8 cellular contexts compared by ENCODE assay signal in the genomic region with DNA sequence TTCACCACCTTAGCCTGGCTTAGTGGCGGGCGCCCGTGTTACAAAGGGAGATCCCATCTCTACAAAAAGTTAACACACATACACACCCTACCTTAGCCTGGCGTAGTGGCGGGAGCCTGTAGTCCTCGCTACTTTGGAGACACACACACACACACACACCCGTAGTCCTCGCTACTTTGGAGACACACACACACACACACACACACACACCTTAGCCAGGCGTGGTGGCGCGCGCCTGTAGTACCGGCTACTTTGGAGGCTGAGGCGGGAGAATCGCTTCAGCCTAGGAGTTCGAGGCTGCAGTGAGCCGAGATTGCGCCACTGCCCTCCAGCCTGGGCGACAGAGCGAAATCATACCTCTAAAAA. TPM values are rescaled to one million over a fixed set of nuclear protein-coding genes. Genes with fewer than 3 reads are reported as not detected.
A peak's percentile ranks its signal among the peaks of the same experiment; 100 is the strongest.
DNase-seq lines count a peak whose midpoint lies in the region; ATAC-seq, FAIRE-seq and TF ChIP-seq lines count a peak whose summit lies in the region.

No MANE protein-coding gene starts in this region.

- DNase-seq in GM12891 (ENCODE audit: insufficient read length, low spot score) (no peak), dorsolateral prefrontal cortex (peak in 1 of 10 donors; percentile 14), aorta (no peak), NOMO-1 treated with dmso at 0.1 percent for 144 hours (lab: John Stamatoyannopoulos, UW; ENCODE audit: unreplicated experiment) (no peak)

- H3K9me2 ChIP-seq in SU-DHL-6 (replicated peaks; ENCODE audit: insufficient read depth, low read length), result no peaks in the 10 kb centered on the region

- peak overlapping the region; percentile 85 for H2AFZ ChIP-seq in SU-DHL-6 (ENCODE audit: low read depth, low read length, severe bottlenecking)

- ATAC-seq in HG02678 (IDR thresholded peaks at IDR 0.05; ENCODE audit: unreplicated experiment), result peak; percentile 0
- peak; percentile 28 for ATAC-seq in aorta (ENCODE audit: low FRiP score)
- no peak for ATAC-seq in HG02763 (IDR thresholded peaks at IDR 0.05; ENCODE audit: unreplicated experiment)

- peaks cover 30% of the 10 kb centered on the region for H4K20me1 ChIP-seq in SU-DHL-6 (ENCODE audit: low read depth, low read length)

- peak overlapping the region; percentile 96 for H3K4me2 ChIP-seq in SU-DHL-6 (ENCODE audit: low read depth, low read length, poor library complexity, severe bottlenecking)

- intact Hi-C loops in dorsolateral prefrontal cortex (cut with DNase I), result loop anchor here (5.0 to 10.0 kb wide), 6 partner anchors 79 to 227 kb away; partner anchors contain the start of gene CREM (in 1 of the 2)
- intact Hi-C loops in aorta (cut with DNase I), result loop anchor here in 1 of 2 donors (10.0 kb wide), 2 partner anchors 211 to 229 kb away; partner anchors contain the start of gene CREM

- 3 to 10% methylated on average over 20 of the region's 20 CpGs for WGBS in aorta, 2 donors

- H3K9ac ChIP-seq in SU-DHL-6 (ENCODE audit: low read length) (peak overlapping the region; percentile 84), mucosa of rectum (ENCODE audit: low read depth in 1 of 2, low read length in 2 of 2) (peak overlapping the region; percentile 60 to 78)

- TF ChIP-seq CTCF in SU-DHL-6 (IDR thresholded peaks at IDR 0.05; ENCODE audit: insufficient read depth, low read length, poor library complexity, severe bottlenecking) (no peak), dorsolateral prefrontal cortex (IDR thresholded peaks at IDR 0.05 in 54 of 56, conservative IDR thresholded peaks at IDR 0.05 in 2 of 56; ENCODE audit: low read depth in 1 of 56, partially characterized antibody in 56 of 56) (no peak)

- FAIRE-seq in GM12891 (lab: Jason Lieb, UNC), result peak; percentile 80

- H3K4me3 ChIP-seq in SU-DHL-6 (ENCODE audit: insufficient read depth, low read length, poor library complexity, severe bottlenecking) (peak overlapping the region; percentile 98), dorsolateral prefrontal cortex (peak overlapping the region; percentile 64 to 99 (median 92)), mucosa of rectum (ENCODE audit: low read length in 2 of 2) (peak overlapping the region; percentile 83 to 84), aorta (ENCODE audit: low read length in 2 of 2) (peak overlapping the region; percentile 97 to 100)

- TF ChIP-seq POLR2A in GM12891 (IDR thresholded peaks at IDR 0.05; ENCODE audit: low read depth, low read length), result no peak

- H3K36me3 ChIP-seq in SU-DHL-6 (ENCODE audit: low read length), result 0 out of 2 replicates have a peak, but pooled peaks cover 2% of the 10 kb centered on the region
- no peaks in the 10 kb centered on the region for H3K36me3 ChIP-seq in mucosa of rectum (ENCODE audit: control insufficient read depth in 2 of 2, insufficient read depth in 2 of 2, low read length in 2 of 2)
- H3K36me3 ChIP-seq in aorta (ENCODE audit: control insufficient read depth in 1 of 2, insufficient read depth in 2 of 2, low read length in 1 of 2), result no peaks in the 10 kb centered on the region

- H3K27ac ChIP-seq in SU-DHL-6 (ENCODE audit: low read depth, low read length) (no peak overlapping the region; the same call in 1 of the 2 replicates), dorsolateral prefrontal cortex (peak overlapping the region in 57 of 59 donors; percentile 30 to 94 (median 83)), mucosa of rectum (ENCODE audit: low read depth in 2 of 2, low read length in 2 of 2) (peak overlapping the region in 1 of 2 donors; percentile 81), aorta (ENCODE audit: low read depth in 1 of 2, low read length in 2 of 2) (peak overlapping the region in 1 of 2 donors; percentile 30)

- H3K4me1 ChIP-seq in mucosa of rectum (ENCODE audit: control insufficient read depth in 2 of 2, insufficient read depth in 2 of 2, low read length in 2 of 2) (peaks cover 13 to 19% of the 10 kb centered on the region in 2 donors), aorta (ENCODE audit: control insufficient read depth in 1 of 2, insufficient read depth in 2 of 2, low read length in 2 of 2) (peaks cover 0 to 16% of the 10 kb centered on the region in 2 donors)

- peaks cover 9% of the 10 kb centered on the region; the same call in 1 of the 2 replicates for H3F3A ChIP-seq in SU-DHL-6 (ENCODE audit: insufficient read depth)

- no peaks in the 10 kb centered on the region for H3K27me3 ChIP-seq in SU-DHL-6 (ENCODE audit: low read length)
- H3K27me3 ChIP-seq in dorsolateral prefrontal cortex, result no peaks in the 10 kb centered on the region
- H3K27me3 ChIP-seq in mucosa of rectum (ENCODE audit: control insufficient read depth in 2 of 2, insufficient read depth in 2 of 2, low read length in 2 of 2), result no peaks in the 10 kb centered on the region
- H3K27me3 ChIP-seq in aorta (ENCODE audit: control insufficient read depth in 1 of 2, insufficient read depth in 2 of 2, low read length in 1 of 2), result no peaks in the 10 kb centered on the region

- H3K79me2 ChIP-seq in SU-DHL-6 (ENCODE audit: insufficient read depth, low read length), result peaks cover 52% of the 10 kb centered on the region

- H3K9me3 ChIP-seq in SU-DHL-6 (ENCODE audit: insufficient read depth, low read length), result no peaks in the 10 kb centered on the region
- no peaks in the 10 kb centered on the region for H3K9me3 ChIP-seq in mucosa of rectum (ENCODE audit: control insufficient read depth in 2 of 2, low read length in 2 of 2)
- H3K9me3 ChIP-seq in aorta (ENCODE audit: control insufficient read depth, low read length), result no peaks in the 10 kb centered on the region

TF ChIP-seq in GM12891, 5 proteins besides CTCF, POLR2A, EP300 and RAD21:
- TF ChIP-seq POU2F2 (IDR thresholded peaks at IDR 0.05; ENCODE audit: low read depth, low read length) (no peak), PAX5 (IDR thresholded peaks at IDR 0.05; ENCODE audit: insufficient read depth, low read length, severe bottlenecking) (no peak), POLR2AphosphoS5 (IDR thresholded peaks at IDR 0.05; ENCODE audit: low read depth, low read length) (no peak), TAF1 (IDR thresholded peaks at IDR 0.05; ENCODE audit: low read depth, low read length) (no peak), SPI1 (IDR thresholded peaks at IDR 0.05; ENCODE audit: low read depth, low read length) (no peak)
TF ChIP-seq in GM12891: peak in this region for 0.

RNA-seq across cellular contexts. Expression of gene CCNY, which starts 0.6 kb away (rescaled TPM):
- polyA plus RNA-seq in GM12891 (2012; ENCODE audit: low read depth, missing spikeins), result 23.7 TPM
- 100 to 1,000 TPM in 53 of 120 experiments, 10 to 100 TPM in 67; 62.3 to 136 (median 97.7) TPM for total RNA-seq in dorsolateral prefrontal cortex
- 10 to 100 TPM; 71.9 to 95.9 TPM for total RNA-seq in aorta
- 10 to 100 TPM; 25.5 to 36.8 TPM for polyA plus RNA-seq in aorta
